ENCODE assay signal across 20 cellular contexts in the genomic region with DNA sequence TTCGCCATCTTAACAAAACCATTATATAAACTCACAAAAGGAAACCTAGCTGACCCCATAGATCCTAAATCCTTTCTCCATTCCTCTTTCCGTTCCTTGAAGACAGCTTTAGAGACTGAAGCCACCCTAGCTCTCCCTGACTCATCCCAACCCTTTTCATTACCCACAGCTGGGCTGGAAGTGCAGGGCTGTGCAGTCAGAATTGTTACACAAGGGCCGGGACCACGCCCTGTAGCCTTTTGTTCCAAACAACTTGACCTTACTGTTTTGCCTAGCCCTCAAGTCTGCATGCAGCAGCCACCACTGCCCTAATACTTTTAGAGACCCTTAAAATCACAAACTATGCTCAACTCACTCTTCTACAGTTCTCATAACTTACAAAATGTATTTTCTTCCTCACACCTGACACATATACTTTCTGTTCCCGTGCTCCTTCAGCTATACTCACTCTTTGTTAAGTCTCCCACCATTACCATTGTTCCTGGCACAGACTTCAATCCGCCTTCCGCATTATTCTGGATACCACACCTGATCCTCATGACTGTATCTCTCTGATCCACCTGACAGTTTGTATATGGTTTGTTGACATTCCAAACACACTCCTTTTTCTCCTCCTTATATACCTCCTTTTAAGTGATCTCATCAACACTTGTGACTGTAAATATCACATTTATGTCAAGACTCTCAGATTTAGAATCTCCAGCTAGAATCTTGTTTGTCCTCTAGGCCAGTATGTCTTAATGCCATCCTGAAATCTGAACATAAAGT.
DNase-seq lines count a peak whose midpoint lies in the region; ATAC-seq and TF ChIP-seq lines count a peak whose summit lies in the region.
"Had no signal": no experiment of that assay in that cellular context is flagged by ENCODE, and none has a peak within 500 bp of the region (broad histone marks: within the 10 kb centered on the region; RNA-seq: fewer than 3 reads in every experiment).

No MANE protein-coding gene starts in this region.

- no peaks in the 10 kb centered on the region for H3K9me3 Mint-ChIP-seq in activated naive CD4-positive, alpha-beta T cell treated with anti-CD3 and anti-CD28 coated beads, Interleukin-2, amount 50 U/mL, for 72 hours

- no TSS peak for BruUV-seq in IMR-90 (replicated peaks; lab: Mats Ljungman, UMichigan)

- H3K4me3 ChIP-seq in IMR-90 (ENCODE audit: insufficient read depth, low read depth, low read length) (no peak overlapping the region), suprapubic skin (no peak overlapping the region)
- H3K4me3 ChIP-seq: pancreas, upper lobe of left lung had no signal

- no peak overlapping the region for H3K23ac ChIP-seq in IMR-90 (ENCODE audit: low read depth, low read length)

- H3K27ac ChIP-seq in IMR-90 (ENCODE audit: insufficient read depth, low read length) (no peak overlapping the region), suprapubic skin (no peak overlapping the region)
- H3K27ac ChIP-seq: C4-2B, pancreas, upper lobe of left lung had no signal

- H3K4me1 ChIP-seq in IMR-90 (ENCODE audit: control insufficient read depth, insufficient read depth, low read length) (no peaks in the 10 kb centered on the region), suprapubic skin (no peaks in the 10 kb centered on the region)
- H3K4me1 ChIP-seq: pancreas had no signal

- CTCF ChIA-PET in IMR-90 (lab: Yijun Ruan, JAX), result no interaction called here

- TF ChIP-seq CTCF in IMR-90 (conservative IDR thresholded peaks at IDR 0.05; ENCODE audit: low read depth, low read length) (no peak), suprapubic skin (IDR thresholded peaks at IDR 0.05) (no peak)

- H4K8ac ChIP-seq in IMR-90 (ENCODE audit: low read depth in 2 of 2, low read length in 2 of 2), result no peak overlapping the region

- H3K27ac Mint-ChIP-seq in activated naive CD4-positive, alpha-beta T cell treated with anti-CD3 and anti-CD28 coated beads, Interleukin-2, amount 50 U/mL, for 72 hours, result no peak overlapping the region
- H3K27ac Mint-ChIP-seq: naive B cell; stimulated activated effector memory CD8-positive, alpha-beta T cell treated with anti-CD3 and anti-CD28 coated beads, Interleukin-12 subunit alpha, Interleukin-12 subunit beta, amount 100 ng/mL, for 72 hours had no signal

- no peaks in the 10 kb centered on the region for H3K79me1 ChIP-seq in IMR-90 (ENCODE audit: low read depth in 1 of 2, low read length in 2 of 2)

- H2BK15ac ChIP-seq in IMR-90 (ENCODE audit: low read depth, low read length), result no peak overlapping the region

- no peak overlapping the region for H3K4ac ChIP-seq in IMR-90 (ENCODE audit: low read depth, low read length)

- H3K9me3 ChIP-seq in IMR-90 (ENCODE audit: control insufficient read depth, insufficient read depth, low read length) (no peaks in the 10 kb centered on the region), suprapubic skin (no peaks in the 10 kb centered on the region)
- H3K9me3 ChIP-seq: pancreas, upper lobe of left lung had no signal

- peak overlapping the region; percentile 51 for H2AFZ ChIP-seq in IMR-90 (replicated peaks; ENCODE audit: low read length, poor library complexity)

- DNase-seq in IMR-90, result no peak
- peak; percentile 13 for DNase-seq in amniotic epithelial cell (ENCODE audit: low read depth)
- peak; percentile 72 for DNase-seq in fibroblast of the conjunctiva (ENCODE audit: low read depth)
- peak; percentile 75 to 84 for DNase-seq in suprapubic skin (ENCODE audit: low spot score in 2 of 2)
- no peak for DNase-seq in stimulated activated CD4-positive, alpha-beta T cell treated with anti-CD3 and anti-CD28 coated beads, Interleukin-4, amount 100 ng/mL, for 1 hour
- no peak for DNase-seq in activated naive CD4-positive, alpha-beta T cell treated with anti-CD3 and anti-CD28 coated beads, Interleukin-2, amount 50 U/mL, for 72 hours (ENCODE audit: low spot score in 2 of 2)
- DNase-seq: activated gamma-delta T cell treated with Interleukin-2 at 50 U/mL for 16 hours, DMS53, left ventricle myocardium superior, naive B cell, NCI-H1417, pancreas, SIG-M5, small intestine, upper lobe of left lung had no signal

- WGBS in IMR-90 (ENCODE audit: extremely low coverage in 2 of 2, insufficient read length in 1 of 2), 2 experiments, result 84% methylated on average over 5 of the region's 7 CpGs; no CpG with 5 or more reads in 1 of the 2 experiments
- WGBS in suprapubic skin, result 79% methylated on average over 7 of the region's 7 CpGs

- H2BK120ac ChIP-seq in IMR-90 (ENCODE audit: low read depth, low read length), result no peak overlapping the region

- H2AK9ac ChIP-seq in IMR-90 (replicated peaks; ENCODE audit: low read depth, low read length, poor library complexity), result no peak overlapping the region

- no peak overlapping the region for H3K4me2 ChIP-seq in IMR-90 (ENCODE audit: low read depth, low read length)

- H4K20me1 ChIP-seq in IMR-90 (ENCODE audit: insufficient read depth, low read length), result no peaks in the 10 kb centered on the region

- H4K5ac ChIP-seq in IMR-90 (ENCODE audit: low read depth, low read length), result no peak overlapping the region

- in situ Hi-C loops in IMR-90 (cut with MboI; ENCODE audit: low sequenced_read_pairs), result no loop called here

- no peak overlapping the region for H2BK20ac ChIP-seq in IMR-90 (ENCODE audit: low read depth, low read length)

- H3K9ac ChIP-seq in IMR-90 (ENCODE audit: low read depth, low read length), result no peak overlapping the region

- no peak overlapping the region for H2BK5ac ChIP-seq in IMR-90 (ENCODE audit: low read depth, low read length, poor library complexity, severe bottlenecking)

- ATAC-seq in IMR-90 (ENCODE audit: low read depth) (no peak), HG03571 (IDR thresholded peaks at IDR 0.05; ENCODE audit: unreplicated experiment) (no peak), HG03175 (IDR thresholded peaks at IDR 0.05; ENCODE audit: unreplicated experiment) (no peak)
- ATAC-seq in activated naive CD4-positive, alpha-beta T cell treated with anti-CD3 and anti-CD28 coated beads, Interleukin-2, amount 50 U/mL, for 72 hours, result no peak
- ATAC-seq: activated CD4-positive, CD25-positive, alpha-beta regulatory T cell treated with anti-CD3 and anti-CD28 coated beads, Interleukin-2, amount 50 U/mL, for 24 hours; left ventricle myocardium superior; pancreas; stimulated activated effector memory CD8-positive, alpha-beta T cell treated with anti-CD3 and anti-CD28 coated beads, Interleukin-12 subunit alpha, Interleukin-12 subunit beta, amount 100 ng/mL, for 72 hours had no signal

- no peaks in the 10 kb centered on the region for H3K9me1 ChIP-seq in IMR-90 (ENCODE audit: insufficient read depth, low read length)

- no peak overlapping the region for H2AK5ac ChIP-seq in IMR-90 (ENCODE audit: low read depth, low read length)

- intact Hi-C loops in IMR-90 (cut with micrococcal nuclease), result no loop called here

- no peak overlapping the region; the same call in 1 of the 2 replicates for H3K56ac ChIP-seq in IMR-90 (ENCODE audit: extremely low read depth, insufficient read depth, low read length)

- no peak overlapping the region for H3K14ac ChIP-seq in IMR-90 (replicated peaks; ENCODE audit: low read depth, low read length)

- H3K27me3 ChIP-seq in IMR-90 (ENCODE audit: control insufficient read depth, insufficient read depth, low read length), result no peaks in the 10 kb centered on the region
- no peaks in the 10 kb centered on the region for H3K27me3 ChIP-seq in suprapubic skin
- H3K27me3 ChIP-seq: pancreas, upper lobe of left lung had no signal

- TF ChIP-seq EP300 in suprapubic skin (IDR thresholded peaks at IDR 0.05), result no peak

- H4K91ac ChIP-seq in IMR-90 (ENCODE audit: insufficient read depth, low read depth, low read length), result no peak overlapping the region

- TF ChIP-seq RAD21 in IMR-90 (IDR thresholded peaks at IDR 0.05; ENCODE audit: low read length), result no peak

- POLR2A ChIA-PET in IMR-90 (lab: Charles Lee; ENCODE audit: unreplicated experiment), result no interaction called here

- H3K36me3 Mint-ChIP-seq in activated naive CD4-positive, alpha-beta T cell treated with anti-CD3 and anti-CD28 coated beads, Interleukin-2, amount 50 U/mL, for 72 hours, result no peaks in the 10 kb centered on the region
- H3K36me3 Mint-ChIP-seq: naive B cell; stimulated activated effector memory CD8-positive, alpha-beta T cell treated with anti-CD3 and anti-CD28 coated beads, Interleukin-12 subunit alpha, Interleukin-12 subunit beta, amount 100 ng/mL, for 72 hours had no signal

- TF ChIP-seq POLR2A in IMR-90 (IDR thresholded peaks at IDR 0.05; ENCODE audit: low read depth, low read length) (no peak), suprapubic skin (IDR thresholded peaks at IDR 0.05) (no peak)

- dilution Hi-C loops in IMR-90 (cut with HindIII; ENCODE audit: low sequenced_read_pairs, unreplicated experiment), result no loop called here

- H3K36me3 ChIP-seq in IMR-90 (ENCODE audit: control insufficient read depth, insufficient read depth, low read length), result no peaks in the 10 kb centered on the region
- no peaks in the 10 kb centered on the region for H3K36me3 ChIP-seq in suprapubic skin
- H3K36me3 ChIP-seq: pancreas, upper lobe of left lung had no signal

- H3K18ac ChIP-seq in IMR-90 (ENCODE audit: low read depth, low read length), result no peak overlapping the region

TF ChIP-seq in IMR-90, 13 proteins besides CTCF, POLR2A, EP300 and RAD21 (continues in another document):
- no peak for TF ChIP-seq CEBPB (IDR thresholded peaks at IDR 0.05; ENCODE audit: low read depth, low read length)
- no peak for TF ChIP-seq SMC3 (IDR thresholded peaks at IDR 0.05; ENCODE audit: low read depth, low read length)
- no peak for TF ChIP-seq CHD1 (IDR thresholded peaks at IDR 0.05; ENCODE audit: low read depth, low read length)
- TF ChIP-seq, protein P1, sequence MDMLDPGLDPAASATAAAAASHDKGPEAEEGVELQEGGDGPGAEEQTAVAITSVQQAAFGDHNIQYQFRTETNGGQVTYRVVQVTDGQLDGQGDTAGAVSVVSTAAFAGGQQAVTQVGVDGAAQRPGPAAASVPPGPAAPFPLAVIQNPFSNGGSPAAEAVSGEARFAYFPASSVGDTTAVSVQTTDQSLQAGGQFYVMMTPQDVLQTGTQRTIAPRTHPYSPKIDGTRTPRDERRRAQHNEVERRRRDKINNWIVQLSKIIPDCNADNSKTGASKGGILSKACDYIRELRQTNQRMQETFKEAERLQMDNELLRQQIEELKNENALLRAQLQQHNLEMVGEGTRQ (IDR thresholded peaks at IDR 0.05; ENCODE audit: low read depth, low read length), result no peak
- TF ChIP-seq RCOR1 (IDR thresholded peaks at IDR 0.05; ENCODE audit: insufficient replicate concordance, low read length), result no peak
- no peak for TF ChIP-seq MAFK (IDR thresholded peaks at IDR 0.05; ENCODE audit: low read depth, low read length)
- TF ChIP-seq ELK1 (IDR thresholded peaks at IDR 0.05; ENCODE audit: borderline replicate concordance, low read depth, low read length), result no peak

Comparison
In these comparisons a context has a peak if more than half of its experiments do, and no peak if none do; other contexts are left out.
1. DNase-seq: peak in amniotic epithelial cell (single experiment), fibroblast of the conjunctiva (single experiment) and suprapubic skin (2 of 2); none in IMR-90 (single experiment), stimulated activated CD4-positive, alpha-beta T cell treated with anti-CD3 and anti-CD28 coated beads, Interleukin-4, amount 100 ng/mL, for 1 hour (single experiment) and activated naive CD4-positive, alpha-beta T cell treated with anti-CD3 and anti-CD28 coated beads, Interleukin-2, amount 50 U/mL, for 72 hours (0 of 2).